ENCODE assay signal across 9 cellular contexts in genomic region chr13:27919299-27919933, GRCh38. TPM values are rescaled to one million over a fixed set of nuclear protein-coding genes. Genes with fewer than 3 reads are reported as not detected.
DNase-seq lines count a peak whose midpoint lies in the region; ATAC-seq and TF ChIP-seq lines count a peak whose summit lies in the region.
"Had no signal": no experiment of that assay in that cellular context is flagged by ENCODE, and none has a peak within 500 bp of the region (broad histone marks: within the 10 kb centered on the region; RNA-seq: fewer than 3 reads in every experiment).

No MANE protein-coding gene starts in this region.

- no peak overlapping the region for H3K27ac Mint-ChIP-seq in activated naive CD8-positive, alpha-beta T cell
- peak overlapping the region in 2 of 6 donors; percentile 69 to 96 for H3K27ac Mint-ChIP-seq in naive B cell

- peak overlapping the region; percentile 61 for H3K4me3 ChIP-seq in BLaER1
- peak overlapping the region in 1 of 3 donors; percentile 6 for H3K4me3 ChIP-seq in thyroid gland (replicated peaks in 1 of 3)

- no peaks in the 10 kb centered on the region for H3K36me3 Mint-ChIP-seq in activated naive CD8-positive, alpha-beta T cell
- peaks cover 0 to 5% of the 10 kb centered on the region in 2 donors for H3K36me3 Mint-ChIP-seq in naive B cell

- H3K4me1 ChIP-seq in BLaER1: peaks cover 20% of the 10 kb centered on the region
- peaks cover 23 to 34% of the 10 kb centered on the region in 2 donors for H3K4me1 ChIP-seq in thyroid gland

- intact Hi-C loops in thyroid gland (cut with DNase I): no loop called here

- peaks cover 29% of the 10 kb centered on the region for H3K9me3 ChIP-seq in BLaER1
- H3K9me3 ChIP-seq in thyroid gland: no peaks in the 10 kb centered on the region

- H3K4me2 ChIP-seq in BLaER1: peak overlapping the region; percentile 51

- no peak for TF ChIP-seq POLR2A in thyroid gland (IDR thresholded peaks at IDR 0.05)

- peaks cover 84% of the 10 kb centered on the region for H4K20me1 ChIP-seq in BLaER1

- DNase-seq in GM20000 (ENCODE audit: low spot score) (peak; percentile 82), naive B cell (no peak), GOT3 (lab: John Stamatoyannopoulos, UW) (no peak), thyroid gland (no peak), left lobe of liver (ENCODE audit: low spot score) (no peak)

- H3K27me3 ChIP-seq in BLaER1 (peaks cover 100% of the 10 kb centered on the region), thyroid gland (peaks cover 58% of the 10 kb centered on the region)

- no peak overlapping the region for H3K9ac ChIP-seq in BLaER1

- 9 to 12% methylated on average over 14 to 17 of the region's 17 CpGs for WGBS in thyroid gland, 2 donors

- H3K27me3 Mint-ChIP-seq in activated naive CD8-positive, alpha-beta T cell: peaks cover 48% of the 10 kb centered on the region
- peaks cover 67 to 96% (median 75%) of the 10 kb centered on the region in 3 donors for H3K27me3 Mint-ChIP-seq in naive B cell

- no peak for ATAC-seq in naive B cell (ENCODE audit: low read depth in 2 of 2)
- no peak for ATAC-seq in GM19023 (IDR thresholded peaks at IDR 0.05; ENCODE audit: unreplicated experiment)
- ATAC-seq in left lobe of liver: no peak

- no peaks in the 10 kb centered on the region for H3K9me3 Mint-ChIP-seq in activated naive CD8-positive, alpha-beta T cell (ENCODE audit: low read depth)
- peaks cover 0 to 46% (median 29%) of the 10 kb centered on the region in 7 donors for H3K9me3 Mint-ChIP-seq in naive B cell

- peak overlapping the region; percentile 59 for H3K4me3 Mint-ChIP-seq in activated naive CD8-positive, alpha-beta T cell
- H3K4me3 Mint-ChIP-seq in naive B cell: peak overlapping the region in 7 of 8 donors; percentile 53 to 89 (median 69)

- H3K4me1 Mint-ChIP-seq in activated naive CD8-positive, alpha-beta T cell (ENCODE audit: low read depth): peaks cover 33% of the 10 kb centered on the region
- H3K4me1 Mint-ChIP-seq in naive B cell: peaks cover 35 to 52% (median 46%) of the 10 kb centered on the region in 3 donors

- H3K27ac ChIP-seq in BLaER1: no peak overlapping the region
- no peak overlapping the region for H3K27ac ChIP-seq in thyroid gland

- no peaks in the 10 kb centered on the region for H3K36me3 ChIP-seq in BLaER1
- H3K36me3 ChIP-seq in thyroid gland: no peaks in the 10 kb centered on the region

- TF ChIP-seq CTCF in GM20000 (IDR thresholded peaks at IDR 0.05; ENCODE audit: extremely low read depth, missing control alignments) (no peak), thyroid gland (IDR thresholded peaks at IDR 0.05) (no peak)

RNA-seq across cellular contexts. Expression of gene PDX1, which starts 0.4 kb away (rescaled TPM):
- polyA plus RNA-seq in naive B cell (ENCODE audit: low read depth in 6 of 6): not detected
- total RNA-seq in thyroid gland: not detected
- total RNA-seq in left lobe of liver: 0.70 TPM
- total RNA-seq: dermis blood vessel endothelial cell had no signal

RNA-seq across cellular contexts. Expression of gene CDX2, which starts 49.7 kb away (rescaled TPM):
- not detected for polyA plus RNA-seq in naive B cell (ENCODE audit: low read depth in 6 of 6)
- total RNA-seq in thyroid gland: not detected
- not detected for total RNA-seq in left lobe of liver
- total RNA-seq: dermis blood vessel endothelial cell had no signal
